Comparison of ENCODE assay signal across 16 cellular contexts in genomic region chr10:63438506-63439498, GRCh38. TPM values are rescaled to one million over a fixed set of nuclear protein-coding genes. Genes with fewer than 3 reads are reported as not detected.
DNase-seq lines count a peak whose midpoint lies in the region; ATAC-seq, FAIRE-seq and TF ChIP-seq lines count a peak whose summit lies in the region.
"Had no signal": no experiment of that assay in that cellular context is flagged by ENCODE, and none has a peak within 500 bp of the region (broad histone marks: within the 10 kb centered on the region; RNA-seq: fewer than 3 reads in every experiment).

No MANE protein-coding gene starts in this region.

- CTCF ChIA-PET in A549 (lab: Yijun Ruan, JAX) = no interaction called here

- no peak for DNase-seq in A549 (ENCODE audit: low read depth in 1 of 2, low spot score in 1 of 2)
- DNase-seq in HT-29 (ENCODE audit: low spot score) = peak; percentile 25
- peak; percentile 62 for DNase-seq in choroid plexus epithelial cell (ENCODE audit: low read depth)
- DNase-seq in iris pigment epithelial cell (ENCODE audit: low read depth) = peak; percentile 67
- DNase-seq in caudate nucleus (lab: John Stamatoyannopoulos, UW) = no peak
- DNase-seq in HAP-1 (ENCODE audit: low spot score in 2 of 2) = no peak
- DNase-seq in cerebellar cortex (ENCODE audit: low spot score) = no peak
- DNase-seq: activated CD8-positive, alpha-beta T cell treated with anti-CD3 and anti-CD28 coated beads for 36 hours; activated T-cell treated with anti-CD3 and anti-CD28 coated beads, Interleukin-2, amount 50 U/mL, for 48 hours; effector CD4-positive, alpha-beta T cell; Karpas-422; NCI-H1436 treated with DMSO at 0.1 percent for 48 hours; stimulated activated CD4-positive, alpha-beta T cell treated with anti-CD3 and anti-CD28 coated beads, Interleukin-4, amount 100 ng/mL, for 1 hour; T-helper 1 cell had no signal

- ATAC-seq in A549 (no peak), HG02938 (IDR thresholded peaks at IDR 0.05; ENCODE audit: unreplicated experiment) (no peak)

- no peaks in the 10 kb centered on the region for H3K27me3 ChIP-seq in HAP-1 (ENCODE audit: low read depth)

- TF ChIP-seq EP300 in A549 (IDR thresholded peaks at IDR 0.05) = no peak

- H3K36me3 ChIP-seq in HAP-1 (replicated peaks) = no peaks in the 10 kb centered on the region

- H3K4me3 ChIP-seq in A549 (no peak overlapping the region), choroid plexus epithelial cell (ENCODE audit: low read depth, low read length) (no peak overlapping the region), HAP-1 (no peak overlapping the region)

- WGBS in A549 (ENCODE audit: missing lambda C conversion rate) = 88% methylated on average over 8 of the region's 8 CpGs

- TF ChIP-seq CTCF in A549 (IDR thresholded peaks at IDR 0.05) (no peak), choroid plexus epithelial cell (conservative IDR thresholded peaks at IDR 0.05; ENCODE audit: low read depth, low read length) (no peak)

- H3K4me1 ChIP-seq in A549 = peaks cover 42% of the 10 kb centered on the region
- H3K4me1 ChIP-seq in HAP-1 = peaks cover 31% of the 10 kb centered on the region

- POLR2A ChIA-PET in A549 (lab: Yijun Ruan, JAX) = no interaction called here

- H3K9me3 ChIP-seq in A549 (no peaks in the 10 kb centered on the region), HAP-1 (no peaks in the 10 kb centered on the region)

- TF ChIP-seq RAD21 in A549 (conservative IDR thresholded peaks at IDR 0.05 in 1 of 2, IDR thresholded peaks at IDR 0.05 in 1 of 2) = no peak

- no peak overlapping the region for H3K27ac ChIP-seq in A549
- no peak overlapping the region for H3K27ac ChIP-seq in caudate nucleus (ENCODE audit: low read depth, low read length)
- H3K27ac ChIP-seq: HL-60 had no signal

- H3K4me2 ChIP-seq in A549 = peak overlapping the region; percentile 5; the same call in 1 of the 3 replicates

- no peak for TF ChIP-seq POLR2A in A549 (IDR thresholded peaks at IDR 0.05; ENCODE audit: low read length)

- FAIRE-seq in A549 (lab: Jason Lieb, UNC) = no peak

- in situ Hi-C loops in HAP-1 (cut with MboI; ENCODE audit: low sequenced_read_pairs) = no loop called here

TF ChIP-seq in A549, 52 proteins besides CTCF, POLR2A, EP300 and RAD21:
- TF ChIP-seq TFCP2L1 (CRISPR knock-in tag; IDR thresholded peaks at IDR 0.05) (no peak), HDAC2 (IDR thresholded peaks at IDR 0.05) (no peak), KDM5A (IDR thresholded peaks at IDR 0.05) (no peak), CHD2 (IDR thresholded peaks at IDR 0.05; ENCODE audit: low read length, partially characterized antibody) (no peak), HES2 (IDR thresholded peaks at IDR 0.05) (no peak), RCOR1 (IDR thresholded peaks at IDR 0.05; ENCODE audit: low read depth, low read length) (no peak), POLR2AphosphoS2 (conservative IDR thresholded peaks at IDR 0.05; ENCODE audit: low read length) (no peak), ZC3H11A (IDR thresholded peaks at IDR 0.05) (no peak), CBX2 (IDR thresholded peaks at IDR 0.05; ENCODE audit: borderline replicate concordance, low read depth) (no peak), NFE2L2 (conservative IDR thresholded peaks at IDR 0.05; ENCODE audit: low read length) (no peak), EHMT2 (IDR thresholded peaks at IDR 0.05; ENCODE audit: low read depth) (no peak), TP53 (CRISPR knock-in tag; IDR thresholded peaks at IDR 0.05) (no peak), CEBPB (IDR thresholded peaks at IDR 0.05) (no peak), ZFP36 (IDR thresholded peaks at IDR 0.05; ENCODE audit: borderline replicate concordance, partially characterized antibody) (no peak), ZSCAN20 (CRISPR knock-in tag; IDR thresholded peaks at IDR 0.05) (no peak)

RNA-seq across cellular contexts. Expression of gene JMJD1C, which starts 27.0 kb away (rescaled TPM):
- 47.2 and 51.0 TPM in 2 replicates for polyA plus RNA-seq in A549 (2011; rRNA removed)
- polyA plus RNA-seq in A549 (2012; cell fraction: cytosol; rRNA removed) = 5.2 and 5.6 TPM in 2 replicates
- polyA plus RNA-seq in A549 (2012; cell fraction: nucleus; rRNA removed) = 7.4 and 13.4 TPM in 2 replicates
- polyA plus RNA-seq in A549 (2017; fragmentation: RNase III; extraction: RNeasy Plus Mini Kit Qiagen cat#74134 plus additional on column Dnase treatment) = 15.9 to 18.6 TPM (median 16.5 TPM) in 3 replicates
- 57.0 and 58.5 TPM in 2 replicates for polyA minus RNA-seq in A549 (2011; rRNA and poly(A)+ RNA removed)
- total RNA-seq in HT-29 (2014; rRNA removed; shearing (Covaris generic)) = 31.8 and 32.5 TPM in 2 replicates

Comparison
In these comparisons a context has a peak if more than half of its experiments do, and no peak if none do; other contexts are left out.
1. DNase-seq: peak in HT-29 (single experiment), choroid plexus epithelial cell (single experiment) and iris pigment epithelial cell (single experiment); none in A549 (0 of 2), caudate nucleus (0 of 61), HAP-1 (0 of 2) and cerebellar cortex (single experiment).